18 cellular contexts compared by ENCODE assay signal in genomic region chr3:197522183-197522715, GRCh38. TPM values are rescaled to one million over a fixed set of nuclear protein-coding genes. Genes with fewer than 3 reads are reported as not detected.
DNase-seq lines count a peak whose midpoint lies in the region; ATAC-seq, FAIRE-seq and TF ChIP-seq lines count a peak whose summit lies in the region.
"Had no signal": no experiment of that assay in that cellular context is flagged by ENCODE, and none has a peak within 500 bp of the region (broad histone marks: within the 10 kb centered on the region; RNA-seq: fewer than 3 reads in every experiment).

No MANE protein-coding gene starts in this region.

- CTCF ChIA-PET in CD8-positive, alpha-beta memory T cell (lab: Charles Lee) = interaction anchor here (1.1 kb wide), 2 partner anchors 11 to 12 kb away, joined by 3 read pairs; no protein-coding TSS in a partner anchor
- CTCF ChIA-PET in RWPE1 (lab: Yijun Ruan, JAX) (no interaction called here), endothelial cell of umbilical vein (lab: Charles Lee) (no interaction called here)

- H3K9ac ChIP-seq in endothelial cell of umbilical vein (replicated peaks; ENCODE audit: extremely low read depth, insufficient read depth, low read length) = no peak overlapping the region
- no peak overlapping the region for H3K9ac ChIP-seq in neural progenitor cell
- H3K9ac ChIP-seq: BLaER1 treated with 17β-estradiol and CSF1 and Interleukin-3, amounts not matched to agents 10 nM and 100 nM had no signal

- H3K27me3 Mint-ChIP-seq in CD8-positive, alpha-beta memory T cell = no peaks in the 10 kb centered on the region
- H3K27me3 Mint-ChIP-seq in neural progenitor cell (ENCODE audit: insufficient read depth, low read depth) = peaks cover 12% of the 10 kb centered on the region
- H3K27me3 Mint-ChIP-seq: memory B cell had no signal

- H3K36me3 ChIP-seq in CD8-positive, alpha-beta memory T cell (ENCODE audit: insufficient read depth, low read length) = no peaks in the 10 kb centered on the region
- H3K36me3 ChIP-seq in endothelial cell of umbilical vein (ENCODE audit: control insufficient read depth in 2 of 2, extremely low read depth in 1 of 2, insufficient read depth in 2 of 2, low read length in 2 of 2) (no peaks in the 10 kb centered on the region), neural progenitor cell (no peaks in the 10 kb centered on the region)
- H3K36me3 ChIP-seq: MG63, thoracic aorta had no signal

- H3K4me2 ChIP-seq in endothelial cell of umbilical vein (ENCODE audit: insufficient read depth, low read length) = no peak overlapping the region
- H3K4me2 ChIP-seq in neural progenitor cell = no peak overlapping the region

- TF ChIP-seq CTCF in RWPE1 (conservative IDR thresholded peaks at IDR 0.05; ENCODE audit: low read depth) = no peak
- TF ChIP-seq CTCF in endothelial cell of umbilical vein (IDR thresholded peaks at IDR 0.05; ENCODE audit: extremely low read depth in 1 of 2, insufficient read depth in 1 of 2, low read depth in 1 of 2, low read length in 2 of 2) = no peak
- no peak for TF ChIP-seq CTCF in neural progenitor cell (IDR thresholded peaks at IDR 0.05)

- peaks cover 14% of the 10 kb centered on the region for H3F3A ChIP-seq in neural progenitor cell (ENCODE audit: low read depth)

- no peaks in the 10 kb centered on the region for H3K9me1 ChIP-seq in endothelial cell of umbilical vein (replicated peaks; ENCODE audit: control insufficient read depth, extremely low read depth, insufficient read depth, low read length)

- ATAC-seq in GM19455 (IDR thresholded peaks at IDR 0.05; ENCODE audit: unreplicated experiment) (no peak), HG03175 (IDR thresholded peaks at IDR 0.05; ENCODE audit: unreplicated experiment) (no peak)

- POLR2A ChIA-PET in CD8-positive, alpha-beta memory T cell (lab: Charles Lee) = no interaction called here
- POLR2A ChIA-PET in RWPE1 (lab: Yijun Ruan, JAX; ENCODE audit: low non-redundant PET) (no interaction called here), endothelial cell of umbilical vein (lab: Charles Lee) (no interaction called here)

- H3K27ac ChIP-seq in CD8-positive, alpha-beta memory T cell (ENCODE audit: low read depth, low read length) = no peak overlapping the region
- H3K27ac ChIP-seq in RWPE1 (peak overlapping the region; percentile 64), endothelial cell of umbilical vein (ENCODE audit: insufficient read depth, low read depth, low read length) (no peak overlapping the region), neural progenitor cell (no peak overlapping the region)
- H3K27ac ChIP-seq: BLaER1 treated with 17β-estradiol and CSF1 and Interleukin-3, amounts not matched to agents 10 nM and 100 nM; thoracic aorta had no signal

- intact Hi-C loops in endothelial cell of umbilical vein (cut with micrococcal nuclease) = no loop called here

- H3K4me3 ChIP-seq in CD8-positive, alpha-beta memory T cell (ENCODE audit: low read length) = no peak overlapping the region
- H3K4me3 ChIP-seq in endothelial cell of umbilical vein (replicated peaks in 1 of 3; ENCODE audit: insufficient read depth in 1 of 3, low read depth in 1 of 3, low read length in 3 of 3) (no peak overlapping the region), neural progenitor cell (no peak overlapping the region)
- H3K4me3 ChIP-seq: BLaER1 treated with 17β-estradiol and CSF1 and Interleukin-3, amounts not matched to agents 10 nM and 100 nM; MG63; thoracic aorta had no signal

- no peak for DNase-seq in CD8-positive, alpha-beta memory T cell
- DNase-seq in RWPE1 (ENCODE audit: low spot score) (no peak), endothelial cell of umbilical vein (ENCODE audit: low read depth, low spot score) (peak; percentile 81), neural progenitor cell (ENCODE audit: low spot score) (no peak), NCI-H1694 treated with DMSO at 0.1 percent for 48 hours (lab: John Stamatoyannopoulos, UW) (no peak), kidney tubule cell (ENCODE audit: low spot score) (no peak)
- DNase-seq: activated CD4-positive, alpha-beta T cell treated with anti-CD3 and anti-CD28 coated beads, Interleukin-2, amount 50 U/mL, for 1 hour; effector CD8-positive, alpha-beta T cell; NK-92 treated with Interleukin-12 subunit alpha and Interleukin-12 subunit beta, amount 100 ng/mL, for 24 hours; SHP77 had no signal

- BruUV-seq in endothelial cell of umbilical vein (replicated peaks; lab: Mats Ljungman, UMichigan) = no TSS peak

- no peaks in the 10 kb centered on the region for H3K4me1 ChIP-seq in CD8-positive, alpha-beta memory T cell (ENCODE audit: insufficient read depth, low read length)
- H3K4me1 ChIP-seq in endothelial cell of umbilical vein (ENCODE audit: control insufficient read depth, extremely low read depth, insufficient read depth, low read length) (peaks cover 7% of the 10 kb centered on the region), neural progenitor cell (no peaks in the 10 kb centered on the region)

- peaks cover 0 to 4% (median 0%) of the 10 kb centered on the region in 5 donors for H3K9me3 Mint-ChIP-seq in CD8-positive, alpha-beta memory T cell
- H3K9me3 Mint-ChIP-seq in neural progenitor cell = peaks cover 3% of the 10 kb centered on the region
- H3K9me3 Mint-ChIP-seq: activated T-helper 1 cell treated with anti-CD3 and anti-CD28 coated beads, Interleukin-12 subunit alpha, Interleukin-12 subunit beta, Interleukin-2, Interleukin-4 antibody, amounts not matched to agents 30 ng/mL and 10 ng/mL and 1 ng/mL, durations not matched to agents 14 hours and 24 hours and 36 hours had no signal

- H3K4me3 Mint-ChIP-seq in CD8-positive, alpha-beta memory T cell = no peak overlapping the region
- H3K4me3 Mint-ChIP-seq in neural progenitor cell = peak overlapping the region; percentile 63
- H3K4me3 Mint-ChIP-seq: activated T-helper 1 cell treated with anti-CD3 and anti-CD28 coated beads, Interleukin-12 subunit alpha, Interleukin-12 subunit beta, Interleukin-2, Interleukin-4 antibody, amounts not matched to agents 30 ng/mL and 10 ng/mL and 1 ng/mL, durations not matched to agents 14 hours and 24 hours and 36 hours; memory B cell had no signal

- no peaks in the 10 kb centered on the region for H3K27me3 ChIP-seq in CD8-positive, alpha-beta memory T cell (ENCODE audit: insufficient read depth, low read length, poor library complexity, severe bottlenecking)
- H3K27me3 ChIP-seq in endothelial cell of umbilical vein (ENCODE audit: control insufficient read depth in 2 of 2, insufficient read depth in 2 of 2, low read length in 2 of 2) (no peaks in the 10 kb centered on the region), neural progenitor cell (no peaks in the 10 kb centered on the region)
- H3K27me3 ChIP-seq: BLaER1 treated with 17β-estradiol and CSF1 and Interleukin-3, amounts not matched to agents 10 nM and 100 nM; MG63 had no signal

- H3K27ac Mint-ChIP-seq in CD8-positive, alpha-beta memory T cell = peak overlapping the region in 5 of 8 donors; percentile 36 to 90 (median 67)
- peak overlapping the region; percentile 20 for H3K27ac Mint-ChIP-seq in neural progenitor cell
- H3K27ac Mint-ChIP-seq: memory B cell had no signal

- peaks cover 6 to 60% (median 9%) of the 10 kb centered on the region in 3 donors for H3K36me3 Mint-ChIP-seq in CD8-positive, alpha-beta memory T cell
- H3K36me3 Mint-ChIP-seq in neural progenitor cell = no peaks in the 10 kb centered on the region

- FAIRE-seq in endothelial cell of umbilical vein (lab: Jason Lieb, UNC) = peak; percentile 74
- FAIRE-seq: GM12892 had no signal

- no peak overlapping the region for H2AFZ ChIP-seq in endothelial cell of umbilical vein (ENCODE audit: low read depth, low read length)
- H2AFZ ChIP-seq in neural progenitor cell (replicated peaks) = no peak overlapping the region

- H3K79me2 ChIP-seq in endothelial cell of umbilical vein (ENCODE audit: control insufficient read depth, insufficient read depth, low read length) (no peaks in the 10 kb centered on the region), neural progenitor cell (ENCODE audit: low read depth) (no peaks in the 10 kb centered on the region)

- H4K20me1 ChIP-seq in endothelial cell of umbilical vein (replicated peaks; ENCODE audit: control insufficient read depth, extremely low read depth, insufficient read depth, low read length) (no peaks in the 10 kb centered on the region), neural progenitor cell (ENCODE audit: low read depth) (no peaks in the 10 kb centered on the region)

- H3K9me3 ChIP-seq in CD8-positive, alpha-beta memory T cell (ENCODE audit: low read length) = no peaks in the 10 kb centered on the region
- no peaks in the 10 kb centered on the region for H3K9me3 ChIP-seq in endothelial cell of umbilical vein (replicated peaks; ENCODE audit: control insufficient read depth, insufficient read depth, low read length)
- H3K9me3 ChIP-seq in neural progenitor cell (ENCODE audit: low read depth) = no peaks in the 10 kb centered on the region
- H3K9me3 ChIP-seq: MG63, thoracic aorta had no signal

- dilution Hi-C loops in endothelial cell of umbilical vein (cut with MboI; ENCODE audit: extremely low pct_ligation_motif_present, low sequenced_read_pairs) = loop anchor here (25.0 kb wide), 1 partner anchor 260 kb away; no protein-coding TSS in a partner anchor

- H3K4me1 Mint-ChIP-seq in CD8-positive, alpha-beta memory T cell = peaks cover 4 to 5% (median 4%) of the 10 kb centered on the region in 3 donors
- H3K4me1 Mint-ChIP-seq in neural progenitor cell = peaks cover 33% of the 10 kb centered on the region

- TF ChIP-seq POLR2A in endothelial cell of umbilical vein (IDR thresholded peaks at IDR 0.05; ENCODE audit: low read depth, low read length) = no peak

TF ChIP-seq in endothelial cell of umbilical vein, 7 proteins besides CTCF, POLR2A, EP300 and RAD21:
- peak; percentile 17 for TF ChIP-seq JUN (IDR thresholded peaks at IDR 0.05; ENCODE audit: borderline replicate concordance, insufficient read depth, insufficient read length, low read depth)
- TF ChIP-seq FOS (IDR thresholded peaks at IDR 0.05; ENCODE audit: borderline replicate concordance, insufficient read depth, low read length) = no peak

RNA-seq across cellular contexts. Expression of gene BDH1, which starts 33.5 kb away (rescaled TPM):
- total RNA-seq in CD8-positive, alpha-beta memory T cell = 10 to 100 TPM; 59.3 to 64.6 TPM
- polyA plus RNA-seq in CD8-positive, alpha-beta memory T cell = 21.4 TPM
- total RNA-seq in endothelial cell of umbilical vein (7.3 and 12.2 TPM in 2 replicates), neural progenitor cell (ENCODE audit: low replicate concordance) (14.1 and 19.4 TPM in 2 replicates)
- polyA plus RNA-seq in endothelial cell of umbilical vein = 5.3 and 6.9 TPM in 2 replicates
- 7.0 and 9.6 TPM in 2 replicates for polyA plus RNA-seq in endothelial cell of umbilical vein (2011; cell fraction: cytosol; rRNA removed)
- 16.6 and 17.7 TPM in 2 replicates for polyA plus RNA-seq in endothelial cell of umbilical vein (2011; cell fraction: nucleus; rRNA removed)
- 2.2 and 2.8 TPM in 2 replicates for polyA plus RNA-seq in endothelial cell of umbilical vein (2012)
- 7.9 and 14.0 TPM in 2 replicates for polyA minus RNA-seq in endothelial cell of umbilical vein
- polyA minus RNA-seq in endothelial cell of umbilical vein (2011; cell fraction: cytosol; rRNA and poly(A)+ RNA removed) = 1.8 TPM
- 4.1 and 5.2 TPM in 2 replicates for polyA minus RNA-seq in endothelial cell of umbilical vein (2011; cell fraction: nucleus; rRNA and poly(A)+ RNA removed)
